19 cellular contexts compared by ENCODE assay signal in genomic region chr17:47244697-47245096, GRCh38. TPM values are rescaled to one million over a fixed set of nuclear protein-coding genes. Genes with fewer than 3 reads are reported as not detected.
"Had no signal": no experiment of that assay in that cellular context is flagged by ENCODE, and none has a peak within 500 bp of the region (broad histone marks: within the 10 kb centered on the region; RNA-seq: fewer than 3 reads in every experiment).

No MANE protein-coding gene starts in this region.

- H3K4me3 ChIP-seq: ascending aorta, upper lobe of right lung had no signal

- H3K9me3 ChIP-seq: ascending aorta, upper lobe of right lung had no signal

- ATAC-seq: activated T-cell treated with anti-CD3 and anti-CD28 coated beads, Interleukin-2, amount 50 U/mL, for 72 hours; stimulated activated effector memory CD8-positive, alpha-beta T cell treated with anti-CD3 and anti-CD28 coated beads, Interleukin-12 subunit alpha, Interleukin-12 subunit beta, amount 100 ng/mL, for 72 hours; upper lobe of right lung had no signal

- DNase-seq: activated CD4-positive, alpha-beta T cell treated with anti-CD3 and anti-CD28 coated beads, Interleukin-2, amount 50 U/mL, for 4 hours; activated effector memory CD4-positive, alpha-beta T cell treated with anti-CD3 and anti-CD28 coated beads, Interleukin-2, amount 50 U/mL, for 16 hours; activated naive CD4-positive, alpha-beta T cell treated with anti-CD3 and anti-CD28 coated beads, Interleukin-2, amount 50 U/mL, for 16 hours; activated T-cell treated with anti-CD3 and anti-CD28 coated beads, Interleukin-2, amount 50 U/mL, for 72 hours; cerebellar nuclear complex; cortex of kidney; hypothalamus; midbrain; small intestine; stimulated activated CD4-positive, alpha-beta T cell treated with anti-CD3 and anti-CD28 coated beads, Interleukin-15, amount 100 ng/mL, for 24 hours; stimulated activated CD4-positive, alpha-beta T cell treated with anti-CD3 and anti-CD28 coated beads, Interleukin-4, amount 100 ng/mL, for 24 hours; upper lobe of right lung; WERI-Rb-1 had no signal

- H3K27me3 ChIP-seq: ascending aorta, upper lobe of right lung had no signal

- H3K27ac ChIP-seq: ascending aorta, upper lobe of right lung, WERI-Rb-1 had no signal

- H3K36me3 ChIP-seq: ascending aorta, upper lobe of right lung, WERI-Rb-1 had no signal

RNA-seq across cellular contexts. Expression of gene ITGB3, which starts 8.9 kb away (rescaled TPM):
- total RNA-seq: activated T-cell treated with anti-CD3 and anti-CD28 coated beads, Interleukin-2, amount 50 U/mL, for 72 hours; progenitor cell of endocrine pancreas had no signal
- polyA plus RNA-seq: keratinocyte, neural cell had no signal

RNA-seq across cellular contexts. Expression of gene MYL4, which starts 35.5 kb away (rescaled TPM):
- total RNA-seq: activated CD8-positive, alpha-beta memory T cell treated with anti-CD3 and anti-CD28 coated beads for 36 hours; activated T-cell treated with anti-CD3 and anti-CD28 coated beads, Interleukin-2, amount 50 U/mL, for 72 hours; ascending aorta had no signal
- polyA plus RNA-seq: keratinocyte, neural cell had no signal
